In genomic region chr2:138501427-138502252, GRCh38 we compare ENCODE assay signal across 8 cellular contexts. TPM values are rescaled to one million over a fixed set of nuclear protein-coding genes. Genes with fewer than 3 reads are reported as not detected.
DNase-seq lines count a peak whose midpoint lies in the region; ATAC-seq, FAIRE-seq and TF ChIP-seq lines count a peak whose summit lies in the region.

SPOPL (plus strand) TSS chr2:138501770; CDS start chr2:138550217, 48,447 bp downstream.

- peak within 1 kb of the TSS; percentile 94 for H3K4me3 ChIP-seq in psoas muscle
- peak within 1 kb of the TSS; percentile 97 for H3K4me3 ChIP-seq in urinary bladder (ENCODE audit: low read depth, low read length)

- TF ChIP-seq CTCF in psoas muscle (IDR thresholded peaks at IDR 0.05): peak; percentile 40

- no peaks in the 10 kb centered on the region for H3K27me3 ChIP-seq in psoas muscle (ENCODE audit: insufficient read depth in 3 of 3, low read length in 2 of 3)

- TF ChIP-seq POLR2A in GM12892 (IDR thresholded peaks at IDR 0.05; ENCODE audit: low read depth, low read length): peak; percentile 92

- H3K4me1 ChIP-seq in psoas muscle (peaks cover 39% of the 10 kb centered on the region), urinary bladder (ENCODE audit: insufficient read depth) (no peaks in the 10 kb centered on the region)

- DNase-seq in GM12892 (ENCODE audit: insufficient read length): peak; percentile 81
- DNase-seq in NCI-H1436 (lab: John Stamatoyannopoulos, UW): peak; percentile 81
- DNase-seq in amniotic epithelial cell (ENCODE audit: low read depth): peak; percentile 67
- peak; percentile 92 for DNase-seq in left cardiac atrium
- DNase-seq in psoas muscle: peak; percentile 94 to 97

- H3K9me3 ChIP-seq in psoas muscle: no peaks in the 10 kb centered on the region

- 0 to 1% (median 1%) methylated on average over 55 to 85 of the region's 86 CpGs for WGBS in psoas muscle, 3 donors
- WGBS in urinary bladder: under 1% methylated on average over 86 of the region's 86 CpGs

- H3K27ac ChIP-seq in psoas muscle: peak within 1 kb of the TSS; percentile 95
- peak within 1 kb of the TSS; percentile 95 for H3K27ac ChIP-seq in urinary bladder (ENCODE audit: low read depth)

- intact Hi-C loops in T-helper 1 cell treated with Interleukin-12 subunit alpha and Interleukin-12 subunit beta and Interleukin-4 antibody, amounts not matched to agents 30 ng/mL and 1 ng/mL, for 36 hours (cut with micrococcal nuclease): loop anchor here (1.0 kb wide), 1 partner anchor 15 kb away; no protein-coding TSS in a partner anchor
- intact Hi-C loops in left cardiac atrium (cut with DNase I): loop anchor here in 1 of 2 donors (5.0 kb wide), 1 partner anchor 206 kb away; no protein-coding TSS in a partner anchor
- intact Hi-C loops in psoas muscle (cut with DNase I): loop anchor here in 1 of 2 donors (10.0 kb wide), 1 partner anchor 53 kb away; no protein-coding TSS in a partner anchor

- ATAC-seq in HG02763 (IDR thresholded peaks at IDR 0.05; ENCODE audit: unreplicated experiment) (peak; percentile 81), left cardiac atrium (peak; percentile 98 to 99), psoas muscle (peak; percentile 97 to 98 (median 98))

- peak; percentile 80 for FAIRE-seq in GM12892 (lab: Jason Lieb, UNC)

- H3K36me3 ChIP-seq in psoas muscle (ENCODE audit: insufficient read depth in 1 of 2, low read depth in 1 of 2) (peaks cover 2 to 7% of the 10 kb centered on the region in 2 donors), urinary bladder (ENCODE audit: insufficient read depth) (no peaks in the 10 kb centered on the region)

RNA-seq across cellular contexts. Expression of gene SPOPL, which starts in this region (rescaled TPM):
- 11.1 TPM for polyA plus RNA-seq in GM12892 (2012; ENCODE audit: missing spikeins)
- total RNA-seq in T-helper 1 cell treated with Interleukin-12 subunit alpha and Interleukin-12 subunit beta and Interleukin-4 antibody, amounts not matched to agents 30 ng/mL and 1 ng/mL, for 36 hours: 14.6 and 14.9 TPM in 2 replicates
- total RNA-seq in left cardiac atrium (10 to 100 TPM; 14.8 to 17.3 TPM), psoas muscle (10 to 100 TPM in 3 of 4 donors, 1 to 10 TPM in 1; 7.6 to 19.0 (median 13.5) TPM), urinary bladder (49.2 TPM)
- polyA plus RNA-seq in psoas muscle (10 to 100 TPM in 1 of 3 donors, 1 to 10 TPM in 2; 3.0 to 12.7 (median 5.3) TPM), urinary bladder (13.5 TPM)

Comparison
In these comparisons a context has a peak if more than half of its experiments do, and no peak if none do; other contexts are left out.
1. Peak in every context shown above with its lines: DNase-seq, ATAC-seq, H3K4me3 ChIP-seq and H3K27ac ChIP-seq.